Comparison of ENCODE assay signal across 9 cellular contexts in the genomic region with DNA sequence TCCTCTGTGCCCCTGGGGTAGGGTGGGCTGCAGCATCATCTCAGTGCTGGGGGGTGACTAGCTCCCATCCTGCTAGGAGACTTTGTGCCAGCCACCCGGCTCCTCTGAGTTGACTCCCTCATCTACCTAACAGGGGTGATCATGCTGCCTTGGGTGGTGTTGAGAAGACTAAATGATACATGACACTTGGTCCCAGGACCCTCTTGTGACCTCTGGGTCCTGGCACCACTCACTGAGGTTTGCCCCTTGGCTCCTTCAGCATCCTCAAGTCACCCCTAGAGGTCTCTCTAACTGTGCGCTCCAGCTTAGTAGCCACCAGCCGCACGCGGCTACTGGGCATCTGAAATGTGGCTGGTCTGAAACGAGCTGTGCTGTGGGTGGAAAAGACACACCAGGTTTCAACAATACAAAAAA.
A peak's percentile ranks its signal among the peaks of the same experiment; 100 is the strongest.
DNase-seq lines count a peak whose midpoint lies in the region; ATAC-seq and TF ChIP-seq lines count a peak whose summit lies in the region.
"Had no signal": no experiment of that assay in that cellular context is flagged by ENCODE, and none has a peak within 500 bp of the region (broad histone marks: within the 10 kb centered on the region; RNA-seq: fewer than 3 reads in every experiment).

No MANE protein-coding gene starts in this region.

- H2BK5ac ChIP-seq in trophoblast cell (ENCODE audit: low read depth, low read length, poor library complexity), result no peak overlapping the region

- H3K27me3 ChIP-seq in esophagus muscularis mucosa, result no peaks in the 10 kb centered on the region
- no peaks in the 10 kb centered on the region for H3K27me3 ChIP-seq in trophoblast cell (ENCODE audit: insufficient read depth, low read length)
- H3K27me3 ChIP-seq in MG63, result no peaks in the 10 kb centered on the region

- TF ChIP-seq POLR2A in esophagus muscularis mucosa (IDR thresholded peaks at IDR 0.05; ENCODE audit: low read depth), result no peak

- H3K4me3 ChIP-seq in esophagus muscularis mucosa (no peak overlapping the region), trophoblast cell (ENCODE audit: low read depth, low read length) (no peak overlapping the region), MG63 (no peak overlapping the region)
- H3K4me3 ChIP-seq: lung had no signal

- H3K9me3 ChIP-seq in esophagus muscularis mucosa (no peaks in the 10 kb centered on the region), trophoblast cell (ENCODE audit: insufficient read depth, low read depth, low read length) (no peaks in the 10 kb centered on the region), MG63 (no peaks in the 10 kb centered on the region)

- H3K27ac ChIP-seq in esophagus muscularis mucosa (replicated peaks in 1 of 4) (no peak overlapping the region), trophoblast cell (ENCODE audit: low read depth, low read length) (no peak overlapping the region)

- H3K79me1 ChIP-seq in trophoblast cell (ENCODE audit: low read length), result peaks cover 28% of the 10 kb centered on the region

- H2AK5ac ChIP-seq in trophoblast cell (ENCODE audit: low read length), result no peak overlapping the region

- no peak overlapping the region for H3K4ac ChIP-seq in trophoblast cell (ENCODE audit: low read depth, low read length)

- H3K36me3 ChIP-seq in esophagus muscularis mucosa (no peaks in the 10 kb centered on the region), trophoblast cell (ENCODE audit: control insufficient read depth in 1 of 2, insufficient read depth in 2 of 2, low read length in 2 of 2) (no peaks in the 10 kb centered on the region), MG63 (no peaks in the 10 kb centered on the region)

- peak; percentile 23 to 36 (median 36) for TF ChIP-seq CTCF in esophagus muscularis mucosa (IDR thresholded peaks at IDR 0.05)

- 55% methylated on average over 6 of the region's 6 CpGs for WGBS in esophagus muscularis mucosa
- WGBS in trophoblast cell (ENCODE audit: extremely low coverage, insufficient coverage, insufficient read length), result no CpG with 5 or more reads among the region's 6 CpGs

- TF ChIP-seq EP300 in esophagus muscularis mucosa (IDR thresholded peaks at IDR 0.05), result no peak

- H3K4me1 ChIP-seq in esophagus muscularis mucosa (peaks cover 18 to 24% (median 21%) of the 10 kb centered on the region in 4 donors), trophoblast cell (ENCODE audit: control insufficient read depth in 1 of 2, insufficient read depth in 2 of 2, low read length in 2 of 2) (peaks cover 16 to 20% of the 10 kb centered on the region in 2 experiments)

- intact Hi-C loops in esophagus muscularis mucosa (cut with DNase I), result no loop called here

- H3K23ac ChIP-seq in trophoblast cell (ENCODE audit: low read length), result no peak overlapping the region

- peak; percentile 56 for DNase-seq in EH (ENCODE audit: low read depth)
- DNase-seq in HCEC 1CT, result peak; percentile 39
- peak; percentile 79 for DNase-seq in RPMI8226
- DNase-seq in esophagus muscularis mucosa (ENCODE audit: extremely low spot score), result no peak
- DNase-seq in trophoblast cell, result peak; percentile 70 to 81
- no peak for DNase-seq in NCI-H2171 treated with DMSO at 0.1 percent for 48 hours (lab: John Stamatoyannopoulos, UW)
- no peak for DNase-seq in MG63

- no peak overlapping the region for H3K9ac ChIP-seq in trophoblast cell (ENCODE audit: low read length)

- H3K4me2 ChIP-seq in trophoblast cell (ENCODE audit: low read length), result no peak overlapping the region

- H2AFZ ChIP-seq in trophoblast cell (ENCODE audit: insufficient read depth, low read length, poor library complexity), result no peak overlapping the region

- no peak overlapping the region for H4K12ac ChIP-seq in trophoblast cell (ENCODE audit: low read depth, low read length)

- H4K91ac ChIP-seq in trophoblast cell (ENCODE audit: low read depth, low read length), result peak overlapping the region; percentile 21

- H3K79me2 ChIP-seq in trophoblast cell (ENCODE audit: control insufficient read depth, insufficient read depth, low read length, poor library complexity), result peaks cover 2% of the 10 kb centered on the region

- H2BK120ac ChIP-seq in trophoblast cell (ENCODE audit: insufficient read depth, low read length, poor library complexity), result peak overlapping the region; percentile 61

- ATAC-seq in HG03378 (IDR thresholded peaks at IDR 0.05; ENCODE audit: unreplicated experiment), result no peak

- H3K14ac ChIP-seq in trophoblast cell (ENCODE audit: low read length), result no peak overlapping the region

- H2BK12ac ChIP-seq in trophoblast cell (ENCODE audit: low read length), result peak overlapping the region; percentile 71

- H3K18ac ChIP-seq in trophoblast cell (ENCODE audit: low read length), result no peak overlapping the region

- no peak overlapping the region for H4K8ac ChIP-seq in trophoblast cell (ENCODE audit: low read depth, low read length)

Comparison
In these comparisons a context has a peak if more than half of its experiments do, and no peak if none do; other contexts are left out.
1. DNase-seq: peak in EH (single experiment), HCEC 1CT (single experiment), RPMI8226 (single experiment) and trophoblast cell (2 of 2); none in esophagus muscularis mucosa (single experiment), NCI-H2171 treated with DMSO at 0.1 percent for 48 hours (single experiment) and MG63 (single experiment).